10 cellular contexts compared by ENCODE assay signal in the genomic region with DNA sequence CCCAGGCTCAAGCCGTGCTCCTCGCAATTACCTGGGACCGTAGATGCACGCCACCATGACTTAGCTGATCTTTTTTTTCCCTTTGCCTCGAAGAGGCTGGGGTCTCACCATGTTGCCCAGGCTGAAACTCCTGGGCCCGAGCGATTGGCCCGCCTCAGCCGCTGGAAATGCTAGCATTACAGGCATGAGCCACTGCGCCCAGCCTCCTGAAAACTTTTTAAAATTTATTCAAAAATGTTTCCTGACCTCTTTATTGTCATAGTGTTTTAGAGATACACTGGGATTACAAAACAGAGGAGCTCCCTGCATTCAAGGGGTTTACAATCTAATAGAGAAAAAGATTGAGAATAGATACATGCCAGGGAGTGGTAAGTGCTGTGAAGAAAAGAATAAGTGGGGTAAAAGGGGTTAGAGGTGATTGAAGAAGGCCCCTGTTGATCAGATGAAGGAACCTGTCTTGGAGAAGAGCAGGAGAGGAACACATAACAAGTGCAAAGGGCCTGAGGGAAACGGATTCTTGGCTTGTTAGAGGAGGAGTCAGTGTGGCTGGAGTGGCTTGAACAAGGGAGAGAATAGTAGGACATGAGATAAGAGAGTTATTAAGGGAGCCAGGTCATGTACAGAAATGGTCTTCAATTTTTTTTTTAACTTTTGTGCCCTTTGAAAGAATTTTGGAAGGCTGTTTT. TPM values are rescaled to one million over a fixed set of nuclear protein-coding genes. Genes with fewer than 3 reads are reported as not detected.
DNase-seq lines count a peak whose midpoint lies in the region; ATAC-seq and TF ChIP-seq lines count a peak whose summit lies in the region.
"Had no signal": no experiment of that assay in that cellular context is flagged by ENCODE, and none has a peak within 500 bp of the region (broad histone marks: within the 10 kb centered on the region; RNA-seq: fewer than 3 reads in every experiment).

No MANE protein-coding gene starts in this region.

- peaks cover 23% of the 10 kb centered on the region for H4K20me1 ChIP-seq in DOHH2 (ENCODE audit: control insufficient read depth, insufficient read depth, low read depth, low read length)
- H4K20me1 ChIP-seq in Loucy (ENCODE audit: insufficient read depth, low read length, poor library complexity, severe bottlenecking), result peaks cover 33% of the 10 kb centered on the region
- peaks cover 29% of the 10 kb centered on the region for H4K20me1 ChIP-seq in osteoblast (ENCODE audit: insufficient read depth, low read length)

- H3K27me3 ChIP-seq in DOHH2 (ENCODE audit: control insufficient read depth, low read length), result no peaks in the 10 kb centered on the region
- H3K27me3 ChIP-seq in Loucy (ENCODE audit: insufficient read depth, low read length, poor library complexity, severe bottlenecking), result no peaks in the 10 kb centered on the region
- peaks cover 6% of the 10 kb centered on the region for H3K27me3 ChIP-seq in osteoblast (ENCODE audit: insufficient read depth, low read length)
- H3K27me3 ChIP-seq: adrenal gland had no signal

- no peak overlapping the region for H3K27ac ChIP-seq in DOHH2 (ENCODE audit: low read depth, low read length)
- no peak overlapping the region for H3K27ac ChIP-seq in osteoblast (ENCODE audit: low read depth, low read length)

- intact Hi-C loops in left ventricle myocardium superior (cut with micrococcal nuclease), result no loop called here

- no peak for TF ChIP-seq CTCF in DOHH2 (IDR thresholded peaks at IDR 0.05; ENCODE audit: low read depth, low read length, poor library complexity, severe bottlenecking)
- TF ChIP-seq CTCF in Loucy (conservative IDR thresholded peaks at IDR 0.05; ENCODE audit: low read length), result no peak
- no peak for TF ChIP-seq CTCF in osteoblast (IDR thresholded peaks at IDR 0.05; ENCODE audit: extremely low read depth, low read depth, low read length)

- no peak for ATAC-seq in central memory CD8-positive, alpha-beta T cell (replicated peaks; ENCODE audit: extremely low read depth, poor library complexity, severe bottlenecking)
- no peak for ATAC-seq in left ventricle myocardium superior

- peak overlapping the region; percentile 86 for H3K9ac ChIP-seq in Loucy (ENCODE audit: low read depth, low read length, poor library complexity, severe bottlenecking)

- H3K4me1 Mint-ChIP-seq in central memory CD8-positive, alpha-beta T cell, result peaks cover 33% of the 10 kb centered on the region

- peak overlapping the region; percentile 83 for H3K4me3 Mint-ChIP-seq in central memory CD8-positive, alpha-beta T cell

- H3K4me2 ChIP-seq in DOHH2 (ENCODE audit: low read length) (peak overlapping the region; percentile 93), Loucy (ENCODE audit: low read depth, low read length, poor library complexity, severe bottlenecking) (peak overlapping the region; percentile 61), osteoblast (ENCODE audit: insufficient read depth, low read length) (peak overlapping the region; percentile 97)

- 0 out of 2 replicates have a peak, but pooled peaks cover 4% of the 10 kb centered on the region for H3F3A ChIP-seq in DOHH2 (ENCODE audit: control insufficient read depth, insufficient read depth)
- no peaks in the 10 kb centered on the region; the same call in 1 of the 2 replicates for H3F3A ChIP-seq in Loucy (ENCODE audit: low read depth)

- peaks cover 28% of the 10 kb centered on the region for H3K4me1 ChIP-seq in DOHH2 (ENCODE audit: control insufficient read depth, low read length)
- peaks cover 30% of the 10 kb centered on the region for H3K4me1 ChIP-seq in Loucy (ENCODE audit: insufficient read depth, low read length, poor library complexity, severe bottlenecking)
- peaks cover 19% of the 10 kb centered on the region for H3K4me1 ChIP-seq in osteoblast (ENCODE audit: insufficient read depth, low read length)

- H3K27me3 Mint-ChIP-seq in central memory CD8-positive, alpha-beta T cell, result no peaks in the 10 kb centered on the region

- H3K27ac Mint-ChIP-seq in central memory CD8-positive, alpha-beta T cell (ENCODE audit: low read depth), result peak overlapping the region; percentile 20

- no peaks in the 10 kb centered on the region for H3K9me3 Mint-ChIP-seq in central memory CD8-positive, alpha-beta T cell

- peaks cover 43% of the 10 kb centered on the region for H3K79me2 ChIP-seq in DOHH2 (ENCODE audit: control insufficient read depth, low read length)
- H3K79me2 ChIP-seq in Loucy (ENCODE audit: insufficient read depth, low read length), result peaks cover 43% of the 10 kb centered on the region
- peaks cover 31% of the 10 kb centered on the region for H3K79me2 ChIP-seq in osteoblast (ENCODE audit: insufficient read depth, low read length)

- H2AFZ ChIP-seq in Loucy (ENCODE audit: low read length) (no peak overlapping the region), osteoblast (ENCODE audit: low read length) (no peak overlapping the region)

- peaks cover 20% of the 10 kb centered on the region for H3K36me3 Mint-ChIP-seq in central memory CD8-positive, alpha-beta T cell (ENCODE audit: insufficient read depth)

- H3K4me3 ChIP-seq in DOHH2 (ENCODE audit: low read length) (peak overlapping the region; percentile 99), Loucy (ENCODE audit: low read length, poor library complexity, severe bottlenecking) (peak overlapping the region; percentile 77), osteoblast (ENCODE audit: insufficient read depth, low read length) (peak overlapping the region; percentile 98)

- no peaks in the 10 kb centered on the region for H3K9me3 ChIP-seq in DOHH2 (ENCODE audit: control insufficient read depth, insufficient read depth, low read length)
- no peaks in the 10 kb centered on the region for H3K9me3 ChIP-seq in Loucy (ENCODE audit: insufficient read depth, low read depth, low read length)
- no peaks in the 10 kb centered on the region for H3K9me3 ChIP-seq in osteoblast (ENCODE audit: low read depth, low read length)
- H3K9me3 ChIP-seq: adrenal gland had no signal

- H3K9me2 ChIP-seq in DOHH2 (replicated peaks; ENCODE audit: control insufficient read depth, low read length) (no peaks in the 10 kb centered on the region), Loucy (replicated peaks; ENCODE audit: low read depth, low read length) (no peaks in the 10 kb centered on the region)

- peaks cover 24% of the 10 kb centered on the region for H3K36me3 ChIP-seq in DOHH2 (ENCODE audit: control insufficient read depth, low read length)
- H3K36me3 ChIP-seq in Loucy (ENCODE audit: insufficient read depth, low read length), result no peaks in the 10 kb centered on the region
- no peaks in the 10 kb centered on the region for H3K36me3 ChIP-seq in osteoblast (ENCODE audit: insufficient read depth, low read length)
- H3K36me3 ChIP-seq: adrenal gland had no signal

- DNase-seq in central memory CD8-positive, alpha-beta T cell (ENCODE audit: low spot score in 2 of 2), result no peak
- DNase-seq in osteoblast (ENCODE audit: insufficient read length, low spot score, missing footprints), result no peak
- DNase-seq in AML-193 (lab: John Stamatoyannopoulos, UW), result no peak
- DNase-seq in RPMI8226, result no peak
- DNase-seq in left ventricle myocardium superior, result no peak
- DNase-seq in stimulated activated CD4-positive, alpha-beta T cell treated with anti-CD3 and anti-CD28 coated beads, Interleukin-4, amount 100 ng/mL, for 24 hours, result no peak
- DNase-seq: NCI-H2081 had no signal

RNA-seq across cellular contexts. Expression of gene TRIM33, which starts 1.7 kb away (rescaled TPM):
- total RNA-seq in osteoblast (43.1 and 48.6 TPM in 2 replicates), left ventricle myocardium superior (17.9 TPM)
